Comparison of ENCODE assay signal across 1 cellular context in genomic region chr11:116601734-116602636, GRCh38.
TF ChIP-seq lines count a peak whose summit lies in the region.

No MANE protein-coding gene starts in this region.

TF ChIP-seq in GM23338, 12 proteins besides CTCF, POLR2A, EP300 and RAD21 (continued from another document):
- no peak for TF ChIP-seq REST (IDR thresholded peaks at IDR 0.05; ENCODE audit: unreplicated experiment)
- no peak for TF ChIP-seq CREB1 (CRISPR knock-in tag; IDR thresholded peaks at IDR 0.05; ENCODE audit: low read depth)
- no peak for TF ChIP-seq JUNB (IDR thresholded peaks at IDR 0.05; ENCODE audit: unreplicated experiment)
- TF ChIP-seq EZH2phosphoT487 (IDR thresholded peaks at IDR 0.05; ENCODE audit: unreplicated experiment): no peak
- TF ChIP-seq, protein P1, sequence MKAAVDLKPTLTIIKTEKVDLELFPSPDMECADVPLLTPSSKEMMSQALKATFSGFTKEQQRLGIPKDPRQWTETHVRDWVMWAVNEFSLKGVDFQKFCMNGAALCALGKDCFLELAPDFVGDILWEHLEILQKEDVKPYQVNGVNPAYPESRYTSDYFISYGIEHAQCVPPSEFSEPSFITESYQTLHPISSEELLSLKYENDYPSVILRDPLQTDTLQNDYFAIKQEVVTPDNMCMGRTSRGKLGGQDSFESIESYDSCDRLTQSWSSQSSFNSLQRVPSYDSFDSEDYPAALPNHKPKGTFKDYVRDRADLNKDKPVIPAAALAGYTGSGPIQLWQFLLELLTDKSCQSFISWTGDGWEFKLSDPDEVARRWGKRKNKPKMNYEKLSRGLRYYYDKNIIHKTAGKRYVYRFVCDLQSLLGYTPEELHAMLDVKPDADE (IDR thresholded peaks at IDR 0.05): no peak
- no peak for TF ChIP-seq ZNF331 (CRISPR knock-in tag; IDR thresholded peaks at IDR 0.05; ENCODE audit: low read depth)
- TF ChIP-seq NANOG (IDR thresholded peaks at IDR 0.05; ENCODE audit: borderline replicate concordance): no peak
- TF ChIP-seq ZNF114 (CRISPR knock-in tag; IDR thresholded peaks at IDR 0.05): no peak
